22 cellular contexts compared by ENCODE assay signal in genomic region chr15:48968066-48968465, GRCh38. TPM values are rescaled to one million over a fixed set of nuclear protein-coding genes. Genes with fewer than 3 reads are reported as not detected.
DNase-seq lines count a peak whose midpoint lies in the region; ATAC-seq, FAIRE-seq and TF ChIP-seq lines count a peak whose summit lies in the region.
"Had no signal": no experiment of that assay in that cellular context is flagged by ENCODE, and none has a peak within 500 bp of the region (broad histone marks: within the 10 kb centered on the region; RNA-seq: fewer than 3 reads in every experiment).

No MANE protein-coding gene starts in this region.

- no peak for TF ChIP-seq RAD21 in K562 (CRISPR knock-in tag; conservative IDR thresholded peaks at IDR 0.05 in 1 of 2, IDR thresholded peaks at IDR 0.05 in 1 of 2)

- no peak overlapping the region for H3K4me3 ChIP-seq in Loucy (ENCODE audit: low read length, poor library complexity, severe bottlenecking)
- H3K4me3 ChIP-seq in K562: no peak overlapping the region
- no peak overlapping the region for H3K4me3 ChIP-seq in tibial artery
- H3K4me3 ChIP-seq: A549; BLaER1 treated with 17β-estradiol and CSF1 and Interleukin-3, amounts not matched to agents 10 nM and 100 nM had no signal

- no peak for FAIRE-seq in K562 (lab: Jason Lieb, UNC)
- FAIRE-seq: A549, G401.6, GM12891, GM18507 had no signal

- WGBS in K562 (ENCODE audit: insufficient coverage, low coverage, missing lambda C conversion rate): 4% methylated on average over 4 of the region's 4 CpGs

- TF ChIP-seq POLR2A in K562 (conservative IDR thresholded peaks at IDR 0.05): no peak

- no peaks in the 10 kb centered on the region for H3K9me2 ChIP-seq in Loucy (replicated peaks; ENCODE audit: low read depth, low read length)

- DNase-seq in COLO829 (ENCODE audit: low spot score) (peak; percentile 36), K562 (ENCODE audit: extremely low read depth in 1 of 4, low spot score in 3 of 4) (no peak), tibial artery (no peak), DMS53 (lab: John Stamatoyannopoulos, UW) (no peak), SKM-1 (lab: John Stamatoyannopoulos, UW; ENCODE audit: unreplicated experiment) (no peak)
- DNase-seq in effector CD8-positive, alpha-beta T cell (lab: John Stamatoyannopoulos, UW): no peak
- DNase-seq: AML-193; CD4-positive, alpha-beta T cell; CD8-positive, alpha-beta T cell; COR-L47; DMS 273 treated with DMSO at 0.1 percent for 48 hours; DMS153; DMS79 treated with DMSO at 0.1 percent for 48 hours; GF-D8 had no signal

- no peak for TF ChIP-seq EP300 in K562 (IDR thresholded peaks at IDR 0.05; ENCODE audit: low read length)

- H3K27me3 ChIP-seq in Loucy (ENCODE audit: insufficient read depth, low read length, poor library complexity, severe bottlenecking) (no peaks in the 10 kb centered on the region), K562 (ENCODE audit: control insufficient read depth in 2 of 2, insufficient read depth in 2 of 2, low read length in 2 of 2) (peaks cover 17 to 18% of the 10 kb centered on the region in 2 experiments), tibial artery (no peaks in the 10 kb centered on the region)

- no peak for ATAC-seq in K562
- ATAC-seq: A549; CD8-positive, alpha-beta T cell had no signal

- no peaks in the 10 kb centered on the region for H3K9me1 ChIP-seq in K562 (ENCODE audit: control insufficient read depth, insufficient read depth, low read length)

- H2AFZ ChIP-seq in Loucy (ENCODE audit: low read length): 0 out of 2 replicates have a peak overlapping the region, but pooled peaks have one; percentile 61
- H2AFZ ChIP-seq in K562 (ENCODE audit: low read depth, low read length): no peak overlapping the region

- H3K9ac ChIP-seq in Loucy (ENCODE audit: low read depth, low read length, poor library complexity, severe bottlenecking) (no peak overlapping the region), K562 (ENCODE audit: insufficient read depth in 1 of 2, low read depth in 2 of 2, low read length in 2 of 2) (no peak overlapping the region)
- H3K9ac ChIP-seq: BLaER1 treated with 17β-estradiol and CSF1 and Interleukin-3, amounts not matched to agents 10 nM and 100 nM had no signal

- BruUV-seq in K562 (replicated peaks; lab: Mats Ljungman, UMichigan): no TSS peak

- no peaks in the 10 kb centered on the region for H3K9me3 ChIP-seq in Loucy (ENCODE audit: insufficient read depth, low read depth, low read length)
- H3K9me3 ChIP-seq in K562 (replicated peaks; ENCODE audit: control insufficient read depth, insufficient read depth, low read depth, low read length): no peaks in the 10 kb centered on the region
- no peaks in the 10 kb centered on the region for H3K9me3 ChIP-seq in tibial artery
- H3K9me3 ChIP-seq: A549 had no signal

- H3K4me1 ChIP-seq in Loucy (ENCODE audit: insufficient read depth, low read length, poor library complexity, severe bottlenecking) (peaks cover 43% of the 10 kb centered on the region), K562 (replicated peaks in 1 of 2; ENCODE audit: control insufficient read depth in 2 of 2, insufficient read depth in 2 of 2, low read length in 2 of 2) (peaks cover 4 to 9% of the 10 kb centered on the region in 2 experiments; a peak in 4 of 5 replicates), tibial artery (peaks cover 0 to 53% (median 33%) of the 10 kb centered on the region in 4 donors)
- H3K4me1 ChIP-seq: A549 had no signal

- intact Hi-C loops in K562 (cut with micrococcal nuclease) (no loop called here), tibial artery (cut with DNase I; ENCODE audit: low total_unique reads) (loop anchor here (10.0 kb wide), 1 partner anchor 77 kb away; the partner anchor contains the start of gene SECISBP2L)

- TF ChIP-seq CTCF in Loucy (conservative IDR thresholded peaks at IDR 0.05; ENCODE audit: low read length) (no peak), K562 (IDR thresholded peaks at IDR 0.05 in 2 of 3, conservative IDR thresholded peaks at IDR 0.05 in 1 of 3; ENCODE audit: insufficient read depth in 2 of 3, low read depth in 1 of 3, low read length in 3 of 3) (no peak), tibial artery (IDR thresholded peaks at IDR 0.05) (no peak)

- H3F3A ChIP-seq in Loucy (ENCODE audit: low read depth): no peaks in the 10 kb centered on the region

- H3K36me3 ChIP-seq in Loucy (ENCODE audit: insufficient read depth, low read length) (no peaks in the 10 kb centered on the region), K562 (ENCODE audit: control insufficient read depth, insufficient read depth, low read length) (no peaks in the 10 kb centered on the region), tibial artery (no peaks in the 10 kb centered on the region)
- H3K36me3 ChIP-seq: BLaER1 treated with 17β-estradiol and CSF1 and Interleukin-3, amounts not matched to agents 10 nM and 100 nM had no signal

- no peaks in the 10 kb centered on the region for H3K79me2 ChIP-seq in Loucy (ENCODE audit: insufficient read depth, low read length)
- H3K79me2 ChIP-seq in K562 (ENCODE audit: control insufficient read depth, insufficient read depth, low read length): no peaks in the 10 kb centered on the region

- in situ Hi-C loops in K562 (cut with MboI): no loop called here

- no peak overlapping the region for H3K27ac ChIP-seq in K562 (ENCODE audit: extremely low read depth, low read depth, low read length)
- peak overlapping the region; percentile 59 to 69 for H3K27ac ChIP-seq in tibial artery
- H3K27ac ChIP-seq: 22Rv1; A549; BLaER1 treated with 17β-estradiol and CSF1 and Interleukin-3, amounts not matched to agents 10 nM and 100 nM; C4-2B had no signal

- POLR2A ChIA-PET in K562 (lab: Yijun Ruan, JAX): no interaction called here

- H3K4me2 ChIP-seq in Loucy (ENCODE audit: low read depth, low read length, poor library complexity, severe bottlenecking) (no peak overlapping the region), K562 (ENCODE audit: insufficient read depth, low read length) (no peak overlapping the region)
- H3K4me2 ChIP-seq: A549; BLaER1 treated with 17β-estradiol and CSF1 and Interleukin-3, amounts not matched to agents 10 nM and 100 nM had no signal

- no peaks in the 10 kb centered on the region for H4K20me1 ChIP-seq in Loucy (ENCODE audit: insufficient read depth, low read length, poor library complexity, severe bottlenecking)
- no peaks in the 10 kb centered on the region for H4K20me1 ChIP-seq in K562 (replicated peaks; ENCODE audit: control insufficient read depth, insufficient read depth, low read length)
- H4K20me1 ChIP-seq: BLaER1 treated with 17β-estradiol and CSF1 and Interleukin-3, amounts not matched to agents 10 nM and 100 nM had no signal

- CTCF ChIA-PET in K562 (lab: Yijun Ruan, JAX; ENCODE audit: low intra/inter-chr PET ratio): no interaction called here

TF ChIP-seq in K562, 482 proteins besides CTCF, POLR2A, EP300 and RAD21:
- TF ChIP-seq RBM25 (IDR thresholded peaks at IDR 0.05; ENCODE audit: low read depth, low read length, severe bottlenecking) (peak; percentile 60), SMAD4 (CRISPR knock-in tag; conservative IDR thresholded peaks at IDR 0.05) (no peak)

RNA-seq across cellular contexts. Expression of gene SHC4, which starts 4.3 kb away (rescaled TPM):
- 2.0 and 3.6 TPM in 2 replicates for total RNA-seq in K562 (2011; cell fraction: chromatin; rRNA removed; ENCODE audit: low replicate concordance)
- 1.4 and 2.0 TPM in 2 replicates for total RNA-seq in K562 (2011; cell fraction: nucleolus; rRNA removed)
- total RNA-seq in K562 (2011; cell fraction: nucleoplasm; rRNA removed): 2.9 and 3.5 TPM in 2 replicates
- total RNA-seq in K562 (2014; rRNA removed) (0.24 and 0.73 TPM in 2 replicates), K562 (2014; rRNA removed; fragmentation: Illumina TruSeq; extraction: Trizol) (0.55 and 0.89 TPM in 2 replicates), K562 (2015; rRNA removed; fragmentation: Illumina TruSeq; extraction: Trizol) (0.45 and 0.69 TPM in 2 replicates), K562 (2021) (0.40 and 0.51 TPM in 2 replicates)
- polyA plus RNA-seq in K562 (2011; rRNA removed) (1.2 and 1.6 TPM in 2 replicates), K562 (2014; fragmentation: Illumina TruSeq; extraction: Trizol) (0.43 and 0.89 TPM in 2 replicates), K562 (2014; fragmentation: Nextera tagmentation; extraction: Ambion mirVana) (1 to 10 TPM in 1 of 2 experiments, under 1 TPM in 1; 0.67 to 1.0 TPM), K562 (2014; rRNA removed) (0.52 and 1.1 TPM in 2 replicates)
- 0.42 and 0.96 TPM in 2 replicates for polyA plus RNA-seq in K562 (2011; cell fraction: cytosol; rRNA removed)
- polyA plus RNA-seq in K562 (2011; cell fraction: nucleus; rRNA removed): 4.1 and 4.8 TPM in 2 replicates
- 0.70 and 0.73 TPM in 2 replicates for polyA plus RNA-seq in K562 (2012)
- polyA minus RNA-seq in K562 (2011; rRNA and poly(A)+ RNA removed): 2.6 and 3.5 TPM in 2 replicates
- polyA minus RNA-seq in K562 (2011; cell fraction: cytosol; rRNA and poly(A)+ RNA removed): not detected in 2 replicates
- 1.5 and 4.1 TPM in 2 replicates for polyA minus RNA-seq in K562 (2011; cell fraction: nucleus; rRNA and poly(A)+ RNA removed)
- total RNA-seq: CD4-positive, alpha-beta T cell; CD8-positive, alpha-beta T cell had no signal
